14 cellular contexts compared by ENCODE assay signal in genomic region chr6:34383651-34384304, GRCh38. TPM values are rescaled to one million over a fixed set of nuclear protein-coding genes. Genes with fewer than 3 reads are reported as not detected.
DNase-seq lines count a peak whose midpoint lies in the region; ATAC-seq, FAIRE-seq and TF ChIP-seq lines count a peak whose summit lies in the region.
"Had no signal": no experiment of that assay in that cellular context is flagged by ENCODE, and none has a peak within 500 bp of the region (broad histone marks: within the 10 kb centered on the region; RNA-seq: fewer than 3 reads in every experiment).

No MANE protein-coding gene starts in this region.

- no peak for ATAC-seq in GM19035 (IDR thresholded peaks at IDR 0.05; ENCODE audit: unreplicated experiment)
- ATAC-seq: body of pancreas had no signal

- H3K36me3 ChIP-seq in H7 (replicated peaks; ENCODE audit: control insufficient read depth, insufficient read depth, low read length): no peaks in the 10 kb centered on the region
- H3K36me3 ChIP-seq in brain microvascular endothelial cell (replicated peaks): no peaks in the 10 kb centered on the region

- no peak for FAIRE-seq in RCC 7860 (lab: Jason Lieb, UNC)
- FAIRE-seq: TTC549 had no signal

- H3K4me3 ChIP-seq in H7 (ENCODE audit: insufficient read depth, low read depth, low read length): no peak overlapping the region
- no peak overlapping the region for H3K4me3 ChIP-seq in brain microvascular endothelial cell (ENCODE audit: low read depth, low read length)
- H3K4me3 ChIP-seq: body of pancreas, PC-9 had no signal

- H3K27ac ChIP-seq in brain microvascular endothelial cell: peak overlapping the region; percentile 31
- H3K27ac ChIP-seq: PC-9 had no signal

- in situ Hi-C loops in brain microvascular endothelial cell (cut with HindIII; ENCODE audit: low pct_ligation_motif_present, low sequenced_read_pairs): no loop called here

- TF ChIP-seq CTCF in brain microvascular endothelial cell (IDR thresholded peaks at IDR 0.05; ENCODE audit: low read depth, low read length, missing control alignments): no peak

- H3K27me3 ChIP-seq in H7 (ENCODE audit: control insufficient read depth, insufficient read depth, low read length): no peaks in the 10 kb centered on the region
- H3K27me3 ChIP-seq in brain microvascular endothelial cell (replicated peaks): no peaks in the 10 kb centered on the region
- H3K27me3 ChIP-seq: body of pancreas had no signal

- peak; percentile 27 for DNase-seq in H7
- no peak for DNase-seq in brain microvascular endothelial cell
- DNase-seq in iris pigment epithelial cell (ENCODE audit: low read depth): peak; percentile 45
- peak; percentile 46 for DNase-seq in superior temporal gyrus (ENCODE audit: extremely low spot score)
- DNase-seq in RCC 7860 (ENCODE audit: low spot score): no peak
- DNase-seq in SW 1271 (lab: John Stamatoyannopoulos, UW): no peak
- DNase-seq in OCI-M2 (lab: John Stamatoyannopoulos, UW; ENCODE audit: unreplicated experiment): no peak
- DNase-seq: activated T-cell treated with anti-CD3 and anti-CD28 coated beads for 4 hours, DMS153, NCI-H1930, PC-9 had no signal

RNA-seq across cellular contexts. Expression of gene NUDT3, which starts 8.7 kb away (rescaled TPM):
- 28.0 and 32.3 TPM in 2 replicates for total RNA-seq in H7 (2014; rRNA removed; shearing (Covaris generic))

RNA-seq across cellular contexts. Expression of gene RPS10, which starts 42.1 kb away (rescaled TPM):
- 2,577 and 3,167 TPM in 2 replicates for total RNA-seq in H7 (2014; rRNA removed; shearing (Covaris generic))

Comparison
In these comparisons a context has a peak if more than half of its experiments do, and no peak if none do; other contexts are left out.
1. DNase-seq: peak in H7 (single experiment), iris pigment epithelial cell (single experiment) and superior temporal gyrus (single experiment); none in brain microvascular endothelial cell (single experiment), RCC 7860 (single experiment), SW 1271 (0 of 2) and OCI-M2 (single experiment).